In the genomic region with DNA sequence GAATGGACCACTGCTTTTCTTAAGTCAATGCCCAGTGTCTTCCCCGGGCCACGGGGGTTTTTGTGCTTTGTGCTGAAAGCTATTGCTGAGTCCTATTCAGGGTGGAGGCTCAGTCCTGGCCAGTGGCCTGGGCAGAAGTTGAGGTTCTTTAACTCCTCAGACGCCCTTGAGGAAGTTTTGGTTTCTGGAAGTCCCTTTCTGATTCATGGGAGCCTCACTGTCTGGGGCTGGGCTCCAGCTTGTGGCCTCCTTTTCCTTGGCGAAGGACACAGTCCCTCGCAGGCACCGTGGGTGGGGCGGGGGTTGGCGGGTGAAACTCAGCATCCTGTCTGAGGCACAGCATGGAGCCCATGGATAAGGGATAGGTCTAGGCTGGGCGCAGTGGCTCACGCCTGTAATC, we compare ENCODE assay signal across 17 cellular contexts.
A peak's percentile ranks its signal among the peaks of the same experiment; 100 is the strongest.
DNase-seq lines count a peak whose midpoint lies in the region; ATAC-seq and TF ChIP-seq lines count a peak whose summit lies in the region.
"Had no signal": no experiment of that assay in that cellular context is flagged by ENCODE, and none has a peak within 500 bp of the region (broad histone marks: within the 10 kb centered on the region; RNA-seq: fewer than 3 reads in every experiment).

No MANE protein-coding gene starts in this region.

- H3K36me3 Mint-ChIP-seq in T-helper 17 cell (ENCODE audit: low read depth): no peaks in the 10 kb centered on the region
- H3K36me3 Mint-ChIP-seq: CD4-positive, CD25-positive, alpha-beta regulatory T cell had no signal

- ATAC-seq in left lobe of liver: no peak
- no peak for ATAC-seq in sciatic nerve
- ATAC-seq in omental fat pad (ENCODE audit: low FRiP score): no peak
- no peak for ATAC-seq in T-helper 17 cell
- ATAC-seq: K562 had no signal

- H3K4me3 Mint-ChIP-seq in T-helper 17 cell: no peak overlapping the region
- H3K4me3 Mint-ChIP-seq: B cell; CD4-positive, CD25-positive, alpha-beta regulatory T cell had no signal

- H3K27me3 ChIP-seq in MG63: no peaks in the 10 kb centered on the region

- H3K9me3 ChIP-seq in MG63 (no peaks in the 10 kb centered on the region), T-helper 17 cell (ENCODE audit: control insufficient read depth, low read length, poor library complexity, severe bottlenecking) (no peaks in the 10 kb centered on the region)
- H3K9me3 ChIP-seq: Caco-2 had no signal

- no peaks in the 10 kb centered on the region for H3K36me3 ChIP-seq in MG63

- peak; percentile 5 for DNase-seq in D341Med (ENCODE audit: low spot score)
- peak; percentile 56 for DNase-seq in MG63
- peak; percentile 23 for DNase-seq in left lobe of liver (ENCODE audit: low spot score)
- peak; percentile 44 for DNase-seq in sciatic nerve (ENCODE audit: low spot score)
- DNase-seq in SK-N-DZ (ENCODE audit: low spot score): no peak
- no peak for DNase-seq in omental fat pad (ENCODE audit: low spot score)
- no peak for DNase-seq in T-helper 17 cell
- DNase-seq: ACHN; Caco-2; CD4-positive, CD25-positive, alpha-beta regulatory T cell; EL; GOT3; NCI-H1436 treated with DMSO at 0.1 percent for 48 hours; NCI-H2029 treated with DMSO at 0.1 percent for 48 hours; NCI-H2171 treated with DMSO at 0.1 percent for 48 hours had no signal

- no peak for TF ChIP-seq CTCF in omental fat pad (IDR thresholded peaks at IDR 0.05)

- intact Hi-C loops in sciatic nerve (cut with DNase I): no loop called here

- H3K27ac Mint-ChIP-seq in T-helper 17 cell: no peak overlapping the region
- H3K27ac Mint-ChIP-seq: B cell; CD4-positive, CD25-positive, alpha-beta regulatory T cell had no signal

- peaks cover 23% of the 10 kb centered on the region for H3K27me3 Mint-ChIP-seq in T-helper 17 cell
- H3K27me3 Mint-ChIP-seq: CD4-positive, CD25-positive, alpha-beta regulatory T cell had no signal

- no peak overlapping the region for H3K4me3 ChIP-seq in MG63
- H3K4me3 ChIP-seq: K562 had no signal

- peaks cover 3% of the 10 kb centered on the region for H3K4me1 Mint-ChIP-seq in T-helper 17 cell
- H3K4me1 Mint-ChIP-seq: B cell; CD4-positive, CD25-positive, alpha-beta regulatory T cell had no signal

Comparison
In these comparisons a context has a peak if more than half of its experiments do, and no peak if none do; other contexts are left out.
1. DNase-seq: peak in D341Med (single experiment), MG63 (single experiment), left lobe of liver (single experiment) and sciatic nerve (single experiment); none in SK-N-DZ (single experiment), omental fat pad (single experiment) and T-helper 17 cell (0 of 3).